14 cellular contexts compared by ENCODE assay signal in genomic region chr1:221761354-221762002, GRCh38. TPM values are rescaled to one million over a fixed set of nuclear protein-coding genes. Genes with fewer than 3 reads are reported as not detected.
A peak's percentile ranks its signal among the peaks of the same experiment; 100 is the strongest.
DNase-seq lines count a peak whose midpoint lies in the region; ATAC-seq and TF ChIP-seq lines count a peak whose summit lies in the region.
"Had no signal": no experiment of that assay in that cellular context is flagged by ENCODE, and none has a peak within 500 bp of the region (broad histone marks: within the 10 kb centered on the region; RNA-seq: fewer than 3 reads in every experiment).

No MANE protein-coding gene starts in this region.

- no peak overlapping the region for H3K4me3 Mint-ChIP-seq in activated CD8-positive, alpha-beta T cell treated with anti-CD3 and anti-CD28 coated beads for 36 hours
- no peak overlapping the region for H3K4me3 Mint-ChIP-seq in activated CD8-positive, alpha-beta T cell treated with anti-CD3 and anti-CD28 coated beads, Interleukin-2, amount 10 ng/mL, durations not matched to agents 7 days and 5 days
- H3K4me3 Mint-ChIP-seq in stimulated activated naive B cell treated with anti-CD40 and anti-IgM and Interleukin-4, amounts not matched to agents 10 μg/mL and 1 μg/mL and 100 μg/mL, for 72 hours = no peak overlapping the region

- peak; percentile 86 for ATAC-seq in activated CD8-positive, alpha-beta T cell treated with anti-CD3 and anti-CD28 coated beads for 36 hours
- ATAC-seq in activated CD8-positive, alpha-beta T cell treated with anti-CD3 and anti-CD28 coated beads, Interleukin-2, amount 10 ng/mL, durations not matched to agents 7 days and 5 days = no peak
- peak; percentile 61 for ATAC-seq in GM21786 (IDR thresholded peaks at IDR 0.05; ENCODE audit: unreplicated experiment)
- ATAC-seq in HG03342 (IDR thresholded peaks at IDR 0.05; ENCODE audit: unreplicated experiment) = peak; percentile 67
- peak; percentile 38 to 61 for ATAC-seq in stimulated activated naive B cell treated with anti-CD40 and anti-IgM and Interleukin-4, amounts not matched to agents 10 μg/mL and 1 μg/mL and 100 μg/mL, for 72 hours (replicated peaks)

- no peak for TF ChIP-seq CTCF in activated CD8-positive, alpha-beta T cell treated with anti-CD3 and anti-CD28 coated beads for 36 hours (IDR thresholded peaks at IDR 0.05)

- H3K9me3 Mint-ChIP-seq in activated CD8-positive, alpha-beta T cell treated with anti-CD3 and anti-CD28 coated beads for 36 hours = peaks cover 2% of the 10 kb centered on the region
- H3K9me3 Mint-ChIP-seq in activated CD8-positive, alpha-beta T cell treated with anti-CD3 and anti-CD28 coated beads, Interleukin-2, amount 10 ng/mL, durations not matched to agents 7 days and 5 days (ENCODE audit: insufficient read depth) = peaks cover 7% of the 10 kb centered on the region
- H3K9me3 Mint-ChIP-seq in stimulated activated naive B cell treated with anti-CD40 and anti-IgM and Interleukin-4, amounts not matched to agents 10 μg/mL and 1 μg/mL and 100 μg/mL, for 72 hours = peaks cover 0 to 2% of the 10 kb centered on the region in 2 donors

- H3K27ac ChIP-seq in substantia nigra (ENCODE audit: low read depth, low read length, poor library complexity, severe bottlenecking) = no peak overlapping the region
- H3K27ac ChIP-seq: 22Rv1, ascending aorta, SJCRH30 had no signal

- no peaks in the 10 kb centered on the region for H3K36me3 Mint-ChIP-seq in activated CD8-positive, alpha-beta T cell treated with anti-CD3 and anti-CD28 coated beads for 36 hours (ENCODE audit: low read depth)
- H3K36me3 Mint-ChIP-seq in activated CD8-positive, alpha-beta T cell treated with anti-CD3 and anti-CD28 coated beads, Interleukin-2, amount 10 ng/mL, durations not matched to agents 7 days and 5 days (ENCODE audit: low read depth) = peaks cover 2% of the 10 kb centered on the region
- H3K36me3 Mint-ChIP-seq in stimulated activated naive B cell treated with anti-CD40 and anti-IgM and Interleukin-4, amounts not matched to agents 10 μg/mL and 1 μg/mL and 100 μg/mL, for 72 hours = peaks cover 1 to 9% of the 10 kb centered on the region in 2 donors

- no peak for DNase-seq in activated CD8-positive, alpha-beta T cell treated with anti-CD3 and anti-CD28 coated beads for 36 hours
- no peak for DNase-seq in activated CD8-positive, alpha-beta T cell treated with anti-CD3 and anti-CD28 coated beads, Interleukin-2, amount 10 ng/mL, durations not matched to agents 7 days and 5 days
- DNase-seq in stimulated activated naive B cell treated with anti-CD40 and anti-IgM and Interleukin-4, amounts not matched to agents 10 μg/mL and 1 μg/mL and 100 μg/mL, for 72 hours = no peak
- no peak for DNase-seq in substantia nigra (lab: John Stamatoyannopoulos, UW)
- no peak for DNase-seq in medulla oblongata (ENCODE audit: extremely low spot score)
- DNase-seq in activated effector memory CD4-positive, alpha-beta T cell treated with Interleukin-2 at 50 U/mL for 16 hours = no peak
- DNase-seq: activated CD4-positive, alpha-beta T cell treated with anti-CD3 and anti-CD28 coated beads, Interleukin-2, amount 50 U/mL, for 4 hours; DMS79 treated with DMSO at 0.1 percent for 48 hours; SJCRH30; trophoblast cell had no signal

- CTCF ChIA-PET in activated CD8-positive, alpha-beta T cell treated with anti-CD3 and anti-CD28 coated beads for 36 hours (lab: Charles Lee) = interaction anchor here (0.7 to 1.8 kb wide), 4 partner anchors 13 to 283 kb away, joined by 3 read pairs; no protein-coding TSS in a partner anchor
- CTCF ChIA-PET in activated CD8-positive, alpha-beta T cell treated with anti-CD3 and anti-CD28 coated beads, Interleukin-2, amount 10 ng/mL, durations not matched to agents 7 days and 5 days (lab: Charles Lee) = interaction anchor here (0.7 to 2.4 kb wide), 6 partner anchors 10 to 63 kb away, joined by 3 to 11 read pairs (median 4); no protein-coding TSS in a partner anchor

- H3K4me1 Mint-ChIP-seq in activated CD8-positive, alpha-beta T cell treated with anti-CD3 and anti-CD28 coated beads for 36 hours (ENCODE audit: low read depth) = peaks cover 48% of the 10 kb centered on the region
- H3K4me1 Mint-ChIP-seq in activated CD8-positive, alpha-beta T cell treated with anti-CD3 and anti-CD28 coated beads, Interleukin-2, amount 10 ng/mL, durations not matched to agents 7 days and 5 days (ENCODE audit: low read depth) = peaks cover 48% of the 10 kb centered on the region
- peaks cover 27 to 48% of the 10 kb centered on the region in 2 donors for H3K4me1 Mint-ChIP-seq in stimulated activated naive B cell treated with anti-CD40 and anti-IgM and Interleukin-4, amounts not matched to agents 10 μg/mL and 1 μg/mL and 100 μg/mL, for 72 hours

- H3K27me3 Mint-ChIP-seq in activated CD8-positive, alpha-beta T cell treated with anti-CD3 and anti-CD28 coated beads for 36 hours = no peaks in the 10 kb centered on the region
- no peaks in the 10 kb centered on the region for H3K27me3 Mint-ChIP-seq in activated CD8-positive, alpha-beta T cell treated with anti-CD3 and anti-CD28 coated beads, Interleukin-2, amount 10 ng/mL, durations not matched to agents 7 days and 5 days (ENCODE audit: low read depth)
- H3K27me3 Mint-ChIP-seq in stimulated activated naive B cell treated with anti-CD40 and anti-IgM and Interleukin-4, amounts not matched to agents 10 μg/mL and 1 μg/mL and 100 μg/mL, for 72 hours = no peaks in the 10 kb centered on the region

- peak overlapping the region; percentile 70 for H3K27ac Mint-ChIP-seq in activated CD8-positive, alpha-beta T cell treated with anti-CD3 and anti-CD28 coated beads for 36 hours
- no peak overlapping the region for H3K27ac Mint-ChIP-seq in activated CD8-positive, alpha-beta T cell treated with anti-CD3 and anti-CD28 coated beads, Interleukin-2, amount 10 ng/mL, durations not matched to agents 7 days and 5 days
- H3K27ac Mint-ChIP-seq in stimulated activated naive B cell treated with anti-CD40 and anti-IgM and Interleukin-4, amounts not matched to agents 10 μg/mL and 1 μg/mL and 100 μg/mL, for 72 hours = peak overlapping the region; percentile 56

- POLR2A ChIA-PET in activated CD8-positive, alpha-beta T cell treated with anti-CD3 and anti-CD28 coated beads for 36 hours (lab: Charles Lee) = interaction anchor here (0.8 kb wide), 1 partner anchor 13 kb away, joined by 4 read pairs; no protein-coding TSS in a partner anchor
- POLR2A ChIA-PET in activated CD8-positive, alpha-beta T cell treated with anti-CD3 and anti-CD28 coated beads, Interleukin-2, amount 10 ng/mL, durations not matched to agents 7 days and 5 days (lab: Charles Lee) = interaction anchor here (1.0 kb wide), 2 partner anchors 20 to 73 kb away, joined by 3 to 5 read pairs; partner anchors contain the start of gene DUSP10

- intact Hi-C loops in activated CD8-positive, alpha-beta T cell treated with anti-CD3 and anti-CD28 coated beads for 36 hours (cut with micrococcal nuclease) = no loop called here

RNA-seq across cellular contexts. Expression of gene DUSP10, which starts 19.6 kb away (rescaled TPM):
- total RNA-seq in activated CD8-positive, alpha-beta T cell treated with anti-CD3 and anti-CD28 coated beads for 36 hours = 10 to 100 TPM; 10.8 to 12.9 TPM
- total RNA-seq in activated CD8-positive, alpha-beta T cell treated with anti-CD3 and anti-CD28 coated beads, Interleukin-2, amount 10 ng/mL, durations not matched to agents 7 days and 5 days = 10 to 100 TPM; 12.1 to 13.0 TPM
